ENCODE assay signal across 1 cellular context in the genomic region with DNA sequence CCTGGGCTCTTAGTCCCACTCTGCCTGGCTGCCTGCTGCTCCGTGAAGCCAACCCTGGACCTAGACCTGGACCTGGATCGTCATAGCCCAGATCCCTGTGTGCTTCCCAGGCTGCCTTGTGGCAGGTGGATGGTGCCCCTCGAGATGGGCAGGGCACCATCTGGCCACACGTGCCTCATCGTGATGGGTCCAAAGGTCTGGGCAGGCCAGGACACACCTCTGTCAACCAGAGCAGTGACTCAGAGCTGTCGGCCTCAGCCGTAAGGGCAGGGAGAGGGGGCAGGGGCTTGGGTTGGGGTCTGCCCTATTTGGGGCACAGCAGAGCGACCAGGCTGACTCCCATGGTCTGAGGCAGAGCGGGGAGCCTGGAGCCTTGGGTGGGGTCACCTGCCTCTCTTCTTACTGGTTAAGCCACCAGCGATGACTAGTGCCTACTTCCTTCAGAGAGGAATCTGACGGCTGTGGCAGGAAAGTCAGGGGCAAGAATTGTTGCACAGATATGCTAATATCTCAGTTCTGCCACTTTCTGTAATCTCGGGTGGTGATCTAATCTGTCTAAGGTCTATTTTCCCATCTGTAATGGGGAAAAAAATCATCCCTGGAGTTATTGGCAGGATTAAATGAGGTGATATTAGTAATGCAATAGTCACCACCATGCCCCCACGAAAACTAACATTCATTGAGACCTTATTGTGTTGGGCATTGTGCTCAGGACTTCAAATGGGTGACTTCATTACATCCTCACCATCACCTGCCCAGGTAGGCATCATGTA.
TF ChIP-seq lines count a peak whose summit lies in the region.

No MANE protein-coding gene starts in this region.

TF ChIP-seq in HepG2, 621 proteins besides CTCF, POLR2A, EP300 and RAD21 (continued from another document):
- TF ChIP-seq, protein P1, sequence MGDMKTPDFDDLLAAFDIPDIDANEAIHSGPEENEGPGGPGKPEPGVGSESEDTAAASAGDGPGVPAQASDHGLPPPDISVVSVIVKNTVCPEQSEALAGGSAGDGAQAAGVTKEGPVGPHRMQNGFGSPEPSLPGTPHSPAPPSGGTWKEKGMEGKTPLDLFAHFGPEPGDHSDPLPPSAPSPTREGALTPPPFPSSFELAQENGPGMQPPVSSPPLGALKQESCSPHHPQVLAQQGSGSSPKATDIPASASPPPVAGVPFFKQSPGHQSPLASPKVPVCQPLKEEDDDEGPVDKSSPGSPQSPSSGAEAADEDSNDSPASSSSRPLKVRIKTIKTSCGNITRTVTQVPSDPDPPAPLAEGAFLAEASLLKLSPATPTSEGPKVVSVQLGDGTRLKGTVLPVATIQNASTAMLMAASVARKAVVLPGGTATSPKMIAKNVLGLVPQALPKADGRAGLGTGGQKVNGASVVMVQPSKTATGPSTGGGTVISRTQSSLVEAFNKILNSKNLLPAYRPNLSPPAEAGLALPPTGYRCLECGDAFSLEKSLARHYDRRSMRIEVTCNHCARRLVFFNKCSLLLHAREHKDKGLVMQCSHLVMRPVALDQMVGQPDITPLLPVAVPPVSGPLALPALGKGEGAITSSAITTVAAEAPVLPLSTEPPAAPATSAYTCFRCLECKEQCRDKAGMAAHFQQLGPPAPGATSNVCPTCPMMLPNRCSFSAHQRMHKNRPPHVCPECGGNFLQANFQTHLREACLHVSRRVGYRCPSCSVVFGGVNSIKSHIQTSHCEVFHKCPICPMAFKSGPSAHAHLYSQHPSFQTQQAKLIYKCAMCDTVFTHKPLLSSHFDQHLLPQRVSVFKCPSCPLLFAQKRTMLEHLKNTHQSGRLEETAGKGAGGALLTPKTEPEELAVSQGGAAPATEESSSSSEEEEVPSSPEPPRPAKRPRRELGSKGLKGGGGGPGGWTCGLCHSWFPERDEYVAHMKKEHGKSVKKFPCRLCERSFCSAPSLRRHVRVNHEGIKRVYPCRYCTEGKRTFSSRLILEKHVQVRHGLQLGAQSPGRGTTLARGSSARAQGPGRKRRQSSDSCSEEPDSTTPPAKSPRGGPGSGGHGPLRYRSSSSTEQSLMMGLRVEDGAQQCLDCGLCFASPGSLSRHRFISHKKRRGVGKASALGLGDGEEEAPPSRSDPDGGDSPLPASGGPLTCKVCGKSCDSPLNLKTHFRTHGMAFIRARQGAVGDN (CRISPR knock-in tag; IDR thresholded peaks at IDR 0.05), result peak; percentile 85
- no peak for TF ChIP-seq RBM39 (IDR thresholded peaks at IDR 0.05; ENCODE audit: low read depth, low read length, poor library complexity, severe bottlenecking)
- TF ChIP-seq, protein P2, sequence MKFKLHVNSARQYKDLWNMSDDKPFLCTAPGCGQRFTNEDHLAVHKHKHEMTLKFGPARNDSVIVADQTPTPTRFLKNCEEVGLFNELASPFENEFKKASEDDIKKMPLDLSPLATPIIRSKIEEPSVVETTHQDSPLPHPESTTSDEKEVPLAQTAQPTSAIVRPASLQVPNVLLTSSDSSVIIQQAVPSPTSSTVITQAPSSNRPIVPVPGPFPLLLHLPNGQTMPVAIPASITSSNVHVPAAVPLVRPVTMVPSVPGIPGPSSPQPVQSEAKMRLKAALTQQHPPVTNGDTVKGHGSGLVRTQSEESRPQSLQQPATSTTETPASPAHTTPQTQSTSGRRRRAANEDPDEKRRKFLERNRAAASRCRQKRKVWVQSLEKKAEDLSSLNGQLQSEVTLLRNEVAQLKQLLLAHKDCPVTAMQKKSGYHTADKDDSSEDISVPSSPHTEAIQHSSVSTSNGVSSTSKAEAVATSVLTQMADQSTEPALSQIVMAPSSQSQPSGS (CRISPR knock-in tag; IDR thresholded peaks at IDR 0.05), result no peak
- TF ChIP-seq SIX1 (CRISPR knock-in tag; IDR thresholded peaks at IDR 0.05; ENCODE audit: borderline replicate concordance), result no peak
- TF ChIP-seq, protein P3, sequence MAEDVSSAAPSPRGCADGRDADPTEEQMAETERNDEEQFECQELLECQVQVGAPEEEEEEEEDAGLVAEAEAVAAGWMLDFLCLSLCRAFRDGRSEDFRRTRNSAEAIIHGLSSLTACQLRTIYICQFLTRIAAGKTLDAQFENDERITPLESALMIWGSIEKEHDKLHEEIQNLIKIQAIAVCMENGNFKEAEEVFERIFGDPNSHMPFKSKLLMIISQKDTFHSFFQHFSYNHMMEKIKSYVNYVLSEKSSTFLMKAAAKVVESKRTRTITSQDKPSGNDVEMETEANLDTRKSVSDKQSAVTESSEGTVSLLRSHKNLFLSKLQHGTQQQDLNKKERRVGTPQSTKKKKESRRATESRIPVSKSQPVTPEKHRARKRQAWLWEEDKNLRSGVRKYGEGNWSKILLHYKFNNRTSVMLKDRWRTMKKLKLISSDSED (CRISPR knock-in tag; IDR thresholded peaks at IDR 0.05), result no peak
- TF ChIP-seq GABPB1 (CRISPR knock-in tag; IDR thresholded peaks at IDR 0.05), result peak; percentile 63
- TF ChIP-seq ZFX (CRISPR knock-in tag; IDR thresholded peaks at IDR 0.05; ENCODE audit: low read depth), result peak; percentile 75
- TF ChIP-seq, protein P4, sequence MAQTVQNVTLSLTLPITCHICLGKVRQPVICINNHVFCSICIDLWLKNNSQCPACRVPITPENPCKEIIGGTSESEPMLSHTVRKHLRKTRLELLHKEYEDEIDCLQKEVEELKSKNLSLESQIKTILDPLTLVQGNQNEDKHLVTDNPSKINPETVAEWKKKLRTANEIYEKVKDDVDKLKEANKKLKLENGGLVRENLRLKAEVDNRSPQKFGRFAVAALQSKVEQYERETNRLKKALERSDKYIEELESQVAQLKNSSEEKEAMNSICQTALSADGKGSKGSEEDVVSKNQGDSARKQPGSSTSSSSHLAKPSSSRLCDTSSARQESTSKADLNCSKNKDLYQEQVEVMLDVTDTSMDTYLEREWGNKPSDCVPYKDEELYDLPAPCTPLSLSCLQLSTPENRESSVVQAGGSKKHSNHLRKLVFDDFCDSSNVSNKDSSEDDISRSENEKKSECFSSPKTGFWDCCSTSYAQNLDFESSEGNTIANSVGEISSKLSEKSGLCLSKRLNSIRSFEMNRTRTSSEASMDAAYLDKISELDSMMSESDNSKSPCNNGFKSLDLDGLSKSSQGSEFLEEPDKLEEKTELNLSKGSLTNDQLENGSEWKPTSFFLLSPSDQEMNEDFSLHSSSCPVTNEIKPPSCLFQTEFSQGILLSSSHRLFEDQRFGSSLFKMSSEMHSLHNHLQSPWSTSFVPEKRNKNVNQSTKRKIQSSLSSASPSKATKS (CRISPR knock-in tag; IDR thresholded peaks at IDR 0.05), result no peak
- TF ChIP-seq IRX3 (CRISPR knock-in tag; IDR thresholded peaks at IDR 0.05; ENCODE audit: borderline replicate concordance, low read depth), result no peak
- TF ChIP-seq, protein P5, sequence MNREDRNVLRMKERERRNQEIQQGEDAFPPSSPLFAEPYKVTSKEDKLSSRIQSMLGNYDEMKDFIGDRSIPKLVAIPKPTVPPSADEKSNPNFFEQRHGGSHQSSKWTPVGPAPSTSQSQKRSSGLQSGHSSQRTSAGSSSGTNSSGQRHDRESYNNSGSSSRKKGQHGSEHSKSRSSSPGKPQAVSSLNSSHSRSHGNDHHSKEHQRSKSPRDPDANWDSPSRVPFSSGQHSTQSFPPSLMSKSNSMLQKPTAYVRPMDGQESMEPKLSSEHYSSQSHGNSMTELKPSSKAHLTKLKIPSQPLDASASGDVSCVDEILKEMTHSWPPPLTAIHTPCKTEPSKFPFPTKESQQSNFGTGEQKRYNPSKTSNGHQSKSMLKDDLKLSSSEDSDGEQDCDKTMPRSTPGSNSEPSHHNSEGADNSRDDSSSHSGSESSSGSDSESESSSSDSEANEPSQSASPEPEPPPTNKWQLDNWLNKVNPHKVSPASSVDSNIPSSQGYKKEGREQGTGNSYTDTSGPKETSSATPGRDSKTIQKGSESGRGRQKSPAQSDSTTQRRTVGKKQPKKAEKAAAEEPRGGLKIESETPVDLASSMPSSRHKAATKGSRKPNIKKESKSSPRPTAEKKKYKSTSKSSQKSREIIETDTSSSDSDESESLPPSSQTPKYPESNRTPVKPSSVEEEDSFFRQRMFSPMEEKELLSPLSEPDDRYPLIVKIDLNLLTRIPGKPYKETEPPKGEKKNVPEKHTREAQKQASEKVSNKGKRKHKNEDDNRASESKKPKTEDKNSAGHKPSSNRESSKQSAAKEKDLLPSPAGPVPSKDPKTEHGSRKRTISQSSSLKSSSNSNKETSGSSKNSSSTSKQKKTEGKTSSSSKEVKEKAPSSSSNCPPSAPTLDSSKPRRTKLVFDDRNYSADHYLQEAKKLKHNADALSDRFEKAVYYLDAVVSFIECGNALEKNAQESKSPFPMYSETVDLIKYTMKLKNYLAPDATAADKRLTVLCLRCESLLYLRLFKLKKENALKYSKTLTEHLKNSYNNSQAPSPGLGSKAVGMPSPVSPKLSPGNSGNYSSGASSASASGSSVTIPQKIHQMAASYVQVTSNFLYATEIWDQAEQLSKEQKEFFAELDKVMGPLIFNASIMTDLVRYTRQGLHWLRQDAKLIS (CRISPR knock-in tag; IDR thresholded peaks at IDR 0.05), result no peak
- no peak for TF ChIP-seq ZNF577 (CRISPR knock-in tag; IDR thresholded peaks at IDR 0.05; ENCODE audit: borderline replicate concordance, low read depth)
- no peak for TF ChIP-seq NFE2 (CRISPR knock-in tag; IDR thresholded peaks at IDR 0.05)
- TF ChIP-seq, protein P6, sequence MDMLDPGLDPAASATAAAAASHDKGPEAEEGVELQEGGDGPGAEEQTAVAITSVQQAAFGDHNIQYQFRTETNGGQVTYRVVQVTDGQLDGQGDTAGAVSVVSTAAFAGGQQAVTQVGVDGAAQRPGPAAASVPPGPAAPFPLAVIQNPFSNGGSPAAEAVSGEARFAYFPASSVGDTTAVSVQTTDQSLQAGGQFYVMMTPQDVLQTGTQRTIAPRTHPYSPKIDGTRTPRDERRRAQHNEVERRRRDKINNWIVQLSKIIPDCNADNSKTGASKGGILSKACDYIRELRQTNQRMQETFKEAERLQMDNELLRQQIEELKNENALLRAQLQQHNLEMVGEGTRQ (IDR thresholded peaks at IDR 0.05; ENCODE audit: low read depth, low read length), result peak; percentile 36; the same call in 1 of the 2 replicates
- TF ChIP-seq, protein P6 (CRISPR knock-in tag; IDR thresholded peaks at IDR 0.05; ENCODE audit: borderline replicate concordance), result no peak
